1 cellular context compared by ENCODE assay signal in genomic region chr2:127140543-127140942, GRCh38.
TF ChIP-seq lines count a peak whose summit lies in the region.

No MANE protein-coding gene starts in this region.

TF ChIP-seq in SK-N-SH treated with all-trans-retinoic acid at 6 μM for 48 hours, 23 proteins besides CTCF, POLR2A, EP300 and RAD21 (continued from another document):
- TF ChIP-seq, protein P1, sequence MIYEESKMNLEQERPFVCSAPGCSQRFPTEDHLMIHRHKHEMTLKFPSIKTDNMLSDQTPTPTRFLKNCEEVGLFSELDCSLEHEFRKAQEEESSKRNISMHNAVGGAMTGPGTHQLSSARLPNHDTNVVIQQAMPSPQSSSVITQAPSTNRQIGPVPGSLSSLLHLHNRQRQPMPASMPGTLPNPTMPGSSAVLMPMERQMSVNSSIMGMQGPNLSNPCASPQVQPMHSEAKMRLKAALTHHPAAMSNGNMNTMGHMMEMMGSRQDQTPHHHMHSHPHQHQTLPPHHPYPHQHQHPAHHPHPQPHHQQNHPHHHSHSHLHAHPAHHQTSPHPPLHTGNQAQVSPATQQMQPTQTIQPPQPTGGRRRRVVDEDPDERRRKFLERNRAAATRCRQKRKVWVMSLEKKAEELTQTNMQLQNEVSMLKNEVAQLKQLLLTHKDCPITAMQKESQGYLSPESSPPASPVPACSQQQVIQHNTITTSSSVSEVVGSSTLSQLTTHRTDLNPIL (CRISPR knock-in tag; IDR thresholded peaks at IDR 0.05; ENCODE audit: low read depth): no peak
- no peak for TF ChIP-seq PPARA (CRISPR knock-in tag; IDR thresholded peaks at IDR 0.05; ENCODE audit: borderline replicate concordance)
- TF ChIP-seq, protein P2, sequence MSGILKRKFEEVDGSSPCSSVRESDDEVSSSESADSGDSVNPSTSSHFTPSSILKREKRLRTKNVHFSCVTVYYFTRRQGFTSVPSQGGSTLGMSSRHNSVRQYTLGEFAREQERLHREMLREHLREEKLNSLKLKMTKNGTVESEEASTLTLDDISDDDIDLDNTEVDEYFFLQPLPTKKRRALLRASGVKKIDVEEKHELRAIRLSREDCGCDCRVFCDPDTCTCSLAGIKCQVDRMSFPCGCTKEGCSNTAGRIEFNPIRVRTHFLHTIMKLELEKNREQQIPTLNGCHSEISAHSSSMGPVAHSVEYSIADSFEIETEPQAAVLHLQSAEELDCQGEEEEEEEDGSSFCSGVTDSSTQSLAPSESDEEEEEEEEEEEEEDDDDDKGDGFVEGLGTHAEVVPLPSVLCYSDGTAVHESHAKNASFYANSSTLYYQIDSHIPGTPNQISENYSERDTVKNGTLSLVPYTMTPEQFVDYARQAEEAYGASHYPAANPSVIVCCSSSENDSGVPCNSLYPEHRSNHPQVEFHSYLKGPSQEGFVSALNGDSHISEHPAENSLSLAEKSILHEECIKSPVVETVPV (CRISPR knock-in tag; IDR thresholded peaks at IDR 0.05): no peak
- TF ChIP-seq RARB (CRISPR knock-in tag; IDR thresholded peaks at IDR 0.05): no peak
- TF ChIP-seq, protein P3, sequence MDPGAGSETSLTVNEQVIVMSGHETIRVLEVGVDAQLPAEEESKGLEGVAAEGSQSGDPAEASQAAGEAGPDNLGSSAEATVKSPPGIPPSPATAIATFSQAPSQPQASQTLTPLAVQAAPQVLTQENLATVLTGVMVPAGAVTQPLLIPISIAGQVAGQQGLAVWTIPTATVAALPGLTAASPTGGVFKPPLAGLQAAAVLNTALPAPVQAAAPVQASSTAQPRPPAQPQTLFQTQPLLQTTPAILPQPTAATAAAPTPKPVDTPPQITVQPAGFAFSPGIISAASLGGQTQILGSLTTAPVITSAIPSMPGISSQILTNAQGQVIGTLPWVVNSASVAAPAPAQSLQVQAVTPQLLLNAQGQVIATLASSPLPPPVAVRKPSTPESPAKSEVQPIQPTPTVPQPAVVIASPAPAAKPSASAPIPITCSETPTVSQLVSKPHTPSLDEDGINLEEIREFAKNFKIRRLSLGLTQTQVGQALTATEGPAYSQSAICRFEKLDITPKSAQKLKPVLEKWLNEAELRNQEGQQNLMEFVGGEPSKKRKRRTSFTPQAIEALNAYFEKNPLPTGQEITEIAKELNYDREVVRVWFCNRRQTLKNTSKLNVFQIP (CRISPR knock-in tag; IDR thresholded peaks at IDR 0.05; ENCODE audit: borderline replicate concordance, low read depth): no peak
- no peak for TF ChIP-seq ZFP30 (CRISPR knock-in tag; IDR thresholded peaks at IDR 0.05)
- no peak for TF ChIP-seq TSHZ2 (CRISPR knock-in tag; IDR thresholded peaks at IDR 0.05)
- TF ChIP-seq TOX (CRISPR knock-in tag; IDR thresholded peaks at IDR 0.05; ENCODE audit: borderline replicate concordance): no peak
